ENCODE assay signal across 9 cellular contexts in genomic region chr15:73078722-73079121, GRCh38. TPM values are rescaled to one million over a fixed set of nuclear protein-coding genes. Genes with fewer than 3 reads are reported as not detected.
DNase-seq lines count a peak whose midpoint lies in the region; TF ChIP-seq lines count a peak whose summit lies in the region.
"Had no signal": no experiment of that assay in that cellular context is flagged by ENCODE, and none has a peak within 500 bp of the region (broad histone marks: within the 10 kb centered on the region; RNA-seq: fewer than 3 reads in every experiment).

No MANE protein-coding gene starts in this region.

- no peak for TF ChIP-seq CTCF in fibroblast of villous mesenchyme (IDR thresholded peaks at IDR 0.05; ENCODE audit: insufficient read depth, low read depth, low read length)

- H3K36me3 ChIP-seq in skeletal muscle satellite cell (ENCODE audit: insufficient read depth, low read length), result no peaks in the 10 kb centered on the region

- H3K9me3 ChIP-seq in skeletal muscle satellite cell (replicated peaks; ENCODE audit: low read length), result no peaks in the 10 kb centered on the region

- peaks cover 5% of the 10 kb centered on the region for H3K4me1 ChIP-seq in skeletal muscle satellite cell (ENCODE audit: control insufficient read depth, insufficient read depth, low read length)

- H3K4me3 ChIP-seq in fibroblast of villous mesenchyme (ENCODE audit: low read depth, low read length) (no peak overlapping the region), skeletal muscle satellite cell (ENCODE audit: low read length) (no peak overlapping the region)
- H3K4me3 ChIP-seq: skin epidermis had no signal

- DNase-seq in H4 (ENCODE audit: low spot score) (peak; percentile 90), SW480 (ENCODE audit: low spot score) (peak; percentile 20), fibroblast of villous mesenchyme (ENCODE audit: low read depth) (peak; percentile 84), midbrain (lab: John Stamatoyannopoulos, UW) (no peak), NCI-H128 (lab: John Stamatoyannopoulos, UW; ENCODE audit: unreplicated experiment) (no peak), COLO668 (lab: John Stamatoyannopoulos, UW; ENCODE audit: unreplicated experiment) (no peak)
- no peak for DNase-seq in stimulated activated CD4-positive, alpha-beta T cell treated with anti-CD3 and anti-CD28 coated beads, Interleukin-4, amount 100 ng/mL, for 4 hours

- H3K4me2 ChIP-seq in skeletal muscle satellite cell (ENCODE audit: low read length), result peak overlapping the region; percentile 19

- H3K27me3 ChIP-seq in skeletal muscle satellite cell (ENCODE audit: control insufficient read depth, insufficient read depth, low read length), result no peaks in the 10 kb centered on the region

- H3K9ac ChIP-seq in skeletal muscle satellite cell (ENCODE audit: low read depth, low read length), result no peak overlapping the region

RNA-seq across cellular contexts. Expression of gene NEO1, which starts 26.5 kb away (rescaled TPM):
- total RNA-seq in H4 (2014; rRNA removed; shearing (Covaris generic)), result 40.2 and 47.7 TPM in 2 replicates
- 38.3 and 60.5 TPM in 2 replicates for total RNA-seq in fibroblast of villous mesenchyme
- total RNA-seq in skeletal muscle satellite cell (2012; rRNA removed), result 5.2 and 5.3 TPM in 2 replicates

Comparison
In these comparisons a context has a peak if more than half of its experiments do, and no peak if none do; other contexts are left out.
1. DNase-seq: peak in H4 (single experiment), SW480 (single experiment) and fibroblast of villous mesenchyme (single experiment); none in midbrain (single experiment), NCI-H128 (single experiment), stimulated activated CD4-positive, alpha-beta T cell treated with anti-CD3 and anti-CD28 coated beads, Interleukin-4, amount 100 ng/mL, for 4 hours (0 of 2) and COLO668 (single experiment).